In genomic region chr3:9019244-9019961, GRCh38 we compare ENCODE assay signal across 15 cellular contexts. TPM values are rescaled to one million over a fixed set of nuclear protein-coding genes. Genes with fewer than 3 reads are reported as not detected.
DNase-seq lines count a peak whose midpoint lies in the region; ATAC-seq and TF ChIP-seq lines count a peak whose summit lies in the region.
"Had no signal": no experiment of that assay in that cellular context is flagged by ENCODE, and none has a peak within 500 bp of the region (broad histone marks: within the 10 kb centered on the region; RNA-seq: fewer than 3 reads in every experiment).

No MANE protein-coding gene starts in this region.

- DNase-seq in NCI-H1694 (lab: John Stamatoyannopoulos, UW): peak; percentile 27
- DNase-seq in astrocyte of the hippocampus (ENCODE audit: low read depth, low spot score): peak; percentile 42
- DNase-seq in left ventricle myocardium superior: no peak
- peak; percentile 63 for DNase-seq in stomach
- no peak for DNase-seq in nucleus accumbens (lab: John Stamatoyannopoulos, UW)
- no peak for DNase-seq in activated CD4-positive, alpha-beta T cell treated with anti-CD3 and anti-CD28 coated beads, Interleukin-2, amount 50 U/mL, for 48 hours
- DNase-seq: CD8-positive, alpha-beta memory T cell; H7; Karpas-422; NCI-H1417; NCI-H2029 treated with DMSO at 0.1 percent for 48 hours; PC-3 had no signal

- H3K4me1 ChIP-seq in stomach: peaks cover 12 to 28% (median 21%) of the 10 kb centered on the region in 4 donors
- H3K4me1 ChIP-seq: BLaER1 had no signal

- intact Hi-C loops in left ventricle myocardium superior (cut with micrococcal nuclease) (no loop called here), stomach (cut with DNase I; ENCODE audit: low total_unique reads) (no loop called here)

- no peak overlapping the region for H3K4me3 ChIP-seq in stomach
- H3K4me3 ChIP-seq: BLaER1 had no signal

- ATAC-seq in left ventricle myocardium superior (peak; percentile 81), GM21737 (IDR thresholded peaks at IDR 0.05; ENCODE audit: unreplicated experiment) (no peak)
- ATAC-seq: PC-3, SK-N-SH treated with all-trans-retinoic acid at 6 μM for 48 hours had no signal

- H3K27me3 ChIP-seq in stomach: no peaks in the 10 kb centered on the region
- H3K27me3 ChIP-seq: BLaER1 had no signal

- H3K27ac ChIP-seq in stomach: peak overlapping the region in 4 of 5 donors; percentile 17 to 51 (median 34)
- H3K27ac ChIP-seq: BLaER1 had no signal

- WGBS in stomach, 5 donors: 22 to 52% (median 39%) methylated on average over 5 of the region's 5 CpGs

- TF ChIP-seq CTCF in stomach (IDR thresholded peaks at IDR 0.05): no peak

- TF ChIP-seq EP300 in stomach (IDR thresholded peaks at IDR 0.05): no peak

- TF ChIP-seq POLR2A in stomach (IDR thresholded peaks at IDR 0.05): no peak

- peaks cover 0 to 10% (median 0%) of the 10 kb centered on the region in 4 donors for H3K36me3 ChIP-seq in stomach

- no peaks in the 10 kb centered on the region for H3K9me3 ChIP-seq in stomach
- H3K9me3 ChIP-seq: BLaER1 had no signal

RNA-seq across cellular contexts. Expression of gene RAD18, which starts 56.1 kb away (rescaled TPM):
- total RNA-seq in left ventricle myocardium superior (8.5 TPM), stomach (10 to 100 TPM in 2 of 5 donors, 1 to 10 TPM in 3; 1.4 to 87.9 (median 9.0) TPM)
- 1 to 10 TPM; 2.1 to 4.6 (median 2.2) TPM for polyA plus RNA-seq in stomach

Comparison
In these comparisons a context has a peak if more than half of its experiments do, and no peak if none do; other contexts are left out.
1. DNase-seq: peak in NCI-H1694 (single experiment), astrocyte of the hippocampus (single experiment) and stomach (single experiment); none in left ventricle myocardium superior (single experiment), nucleus accumbens (0 of 56) and activated CD4-positive, alpha-beta T cell treated with anti-CD3 and anti-CD28 coated beads, Interleukin-2, amount 50 U/mL, for 48 hours (0 of 2).